ENCODE assay signal across 22 cellular contexts in the genomic region with DNA sequence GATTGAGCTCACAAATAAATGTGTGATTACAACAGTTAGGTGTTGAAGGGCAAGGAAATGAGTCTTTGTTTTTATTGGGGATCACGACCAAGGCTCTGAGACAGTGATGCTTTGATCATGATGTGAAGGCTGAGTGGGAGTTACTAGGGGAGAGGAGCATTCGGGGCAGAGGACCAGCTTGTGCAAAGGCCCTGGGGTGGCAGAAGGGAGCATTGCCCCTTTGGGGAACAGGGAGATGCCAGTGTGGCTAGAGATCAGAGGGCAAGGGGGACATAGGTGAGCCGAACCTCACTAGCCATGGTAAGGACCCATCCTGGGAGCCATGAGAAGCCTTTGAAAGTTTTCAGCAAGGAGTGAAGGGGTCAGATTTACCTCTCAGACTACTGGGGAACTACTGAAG. TPM values are rescaled to one million over a fixed set of nuclear protein-coding genes. Genes with fewer than 3 reads are reported as not detected.
DNase-seq lines count a peak whose midpoint lies in the region; ATAC-seq, FAIRE-seq and TF ChIP-seq lines count a peak whose summit lies in the region.
"Had no signal": no experiment of that assay in that cellular context is flagged by ENCODE, and none has a peak within 500 bp of the region (broad histone marks: within the 10 kb centered on the region; RNA-seq: fewer than 3 reads in every experiment).

No MANE protein-coding gene starts in this region.

- H3K9me1 ChIP-seq in K562 (ENCODE audit: control insufficient read depth, insufficient read depth, low read length) = no peaks in the 10 kb centered on the region

- BruUV-seq in K562 (replicated peaks; lab: Mats Ljungman, UMichigan) = no TSS peak

- TF ChIP-seq POLR2A in K562 (conservative IDR thresholded peaks at IDR 0.05) (no peak), right lobe of liver (IDR thresholded peaks at IDR 0.05) (no peak)

- H3K9me3 ChIP-seq in HEK293 (ENCODE audit: control insufficient read depth, insufficient read depth, low read depth, low read length) (no peaks in the 10 kb centered on the region), K562 (replicated peaks; ENCODE audit: control insufficient read depth, insufficient read depth, low read depth, low read length) (no peaks in the 10 kb centered on the region), right lobe of liver (no peaks in the 10 kb centered on the region)

- no peak overlapping the region for H3K4me2 ChIP-seq in K562 (ENCODE audit: insufficient read depth, low read length)
- H3K4me2 ChIP-seq: GM23338 had no signal

- in situ Hi-C loops in K562 (cut with MboI) = no loop called here

- H3K27ac Mint-ChIP-seq in IgD-negative memory B cell = peak overlapping the region in 2 of 3 donors; percentile 48 to 59
- H3K27ac Mint-ChIP-seq: GM23338, H9, HFFc6 had no signal

- no peak overlapping the region for H3K4me3 ChIP-seq in HEK293 (ENCODE audit: low read depth, low read length)
- H3K4me3 ChIP-seq in K562 = no peak overlapping the region
- no peak overlapping the region for H3K4me3 ChIP-seq in right lobe of liver
- H3K4me3 ChIP-seq: GM23338 had no signal

- H3K4me3 Mint-ChIP-seq in IgD-negative memory B cell = no peak overlapping the region
- H3K4me3 Mint-ChIP-seq: CD4-positive, alpha-beta memory T cell; GM23338; H9; HFFc6 had no signal

- no peaks in the 10 kb centered on the region for H3K36me3 Mint-ChIP-seq in IgD-negative memory B cell

- H3K36me3 ChIP-seq in HEK293 (ENCODE audit: control insufficient read depth in 2 of 2, insufficient read depth in 1 of 2, low read length in 2 of 2) = no peaks in the 10 kb centered on the region
- peaks cover 34% of the 10 kb centered on the region; the same call in 2 of the 3 replicates for H3K36me3 ChIP-seq in K562 (ENCODE audit: control insufficient read depth, insufficient read depth, low read length)
- no peaks in the 10 kb centered on the region for H3K36me3 ChIP-seq in right lobe of liver

- H3K4me1 Mint-ChIP-seq in IgD-negative memory B cell = peaks cover 7 to 11% (median 7%) of the 10 kb centered on the region in 3 donors

- no peak for TF ChIP-seq EP300 in K562 (IDR thresholded peaks at IDR 0.05; ENCODE audit: low read length)

- no peaks in the 10 kb centered on the region for H3K9me3 Mint-ChIP-seq in IgD-negative memory B cell
- H3K9me3 Mint-ChIP-seq: GM23338, H9, HFFc6 had no signal

- H2AFZ ChIP-seq in K562 (ENCODE audit: low read depth, low read length) = no peak overlapping the region
- H2AFZ ChIP-seq: GM23338 had no signal

- CTCF ChIA-PET in HEK293 (lab: Yijun Ruan, JAX) (interaction anchor here (0.6 to 1.5 kb wide), 3 partner anchors 9 to 206 kb away, joined by 3 to 5 read pairs (median 3); no protein-coding TSS in a partner anchor), K562 (lab: Yijun Ruan, JAX; ENCODE audit: low intra/inter-chr PET ratio) (no interaction called here)

- no peaks in the 10 kb centered on the region for H4K20me1 ChIP-seq in K562 (replicated peaks; ENCODE audit: control insufficient read depth, insufficient read depth, low read length)

- no peaks in the 10 kb centered on the region for H3K27me3 Mint-ChIP-seq in IgD-negative memory B cell
- H3K27me3 Mint-ChIP-seq: CD4-positive, alpha-beta memory T cell had no signal

- H3K27me3 ChIP-seq in K562 (ENCODE audit: control insufficient read depth in 2 of 2, insufficient read depth in 2 of 2, low read length in 2 of 2) (no peaks in the 10 kb centered on the region), right lobe of liver (no peaks in the 10 kb centered on the region)

- DNase-seq in K562 (ENCODE audit: extremely low read depth in 1 of 4, low spot score in 3 of 4) (no peak), kidney tubule cell (ENCODE audit: low spot score) (no peak), right lobe of liver (no peak)
- DNase-seq: C1 segment of cervical spinal cord; Calu3; CD4-positive, alpha-beta memory T cell; COR-L47; DMS53; DMS79 treated with DMSO at 0.1 percent for 48 hours; GF-D8; H9; HFFc6 had no signal

- no peak for TF ChIP-seq RAD21 in K562 (CRISPR knock-in tag; conservative IDR thresholded peaks at IDR 0.05 in 1 of 2, IDR thresholded peaks at IDR 0.05 in 1 of 2)

- intact Hi-C loops in K562 (cut with micrococcal nuclease) (no loop called here), right lobe of liver (cut with DNase I) (no loop called here)

- H3K27ac ChIP-seq in HEK293 (ENCODE audit: extremely low read depth, low read depth, low read length) (no peak overlapping the region), K562 (ENCODE audit: extremely low read depth, low read depth, low read length) (no peak overlapping the region), right lobe of liver (no peak overlapping the region)

- ATAC-seq in K562 = no peak
- ATAC-seq in SK-N-SH treated with all-trans-retinoic acid at 6 μM for 48 hours = no peak
- ATAC-seq in right lobe of liver = no peak
- ATAC-seq: GM23338, HCT116 had no signal

- H3K4me1 ChIP-seq in HEK293 (ENCODE audit: control insufficient read depth, insufficient read depth, low read length) = no peaks in the 10 kb centered on the region
- no peaks in the 10 kb centered on the region; a peak in 1 of 5 replicates for H3K4me1 ChIP-seq in K562 (replicated peaks in 1 of 2; ENCODE audit: control insufficient read depth in 2 of 2, insufficient read depth in 2 of 2, low read length in 2 of 2)
- no peaks in the 10 kb centered on the region for H3K4me1 ChIP-seq in right lobe of liver

- TF ChIP-seq CTCF in HEK293 (tag by site-specific recombination; IDR thresholded peaks at IDR 0.05) (no peak), K562 (IDR thresholded peaks at IDR 0.05 in 2 of 3, conservative IDR thresholded peaks at IDR 0.05 in 1 of 3; ENCODE audit: insufficient read depth in 2 of 3, low read depth in 1 of 3, low read length in 3 of 3) (no peak), right lobe of liver (IDR thresholded peaks at IDR 0.05) (no peak)

- 65% methylated on average over 3 of the region's 3 CpGs for WGBS in K562 (ENCODE audit: insufficient coverage, low coverage, missing lambda C conversion rate)
- WGBS in right lobe of liver (ENCODE audit: insufficient coverage, low coverage, low lambda C conversion rate, missing lambda C conversion rate) = 75% methylated on average over 2 of the region's 3 CpGs

- H3K79me2 ChIP-seq in K562 (ENCODE audit: control insufficient read depth, insufficient read depth, low read length) = peaks cover 6% of the 10 kb centered on the region; the same call in 2 of the 3 replicates

- no peak for FAIRE-seq in K562 (lab: Jason Lieb, UNC)
- FAIRE-seq: GM12891, GM18507 had no signal

- no peak overlapping the region for H3K9ac ChIP-seq in K562 (ENCODE audit: insufficient read depth in 1 of 2, low read depth in 2 of 2, low read length in 2 of 2)

- POLR2A ChIA-PET in HEK293 (lab: Yijun Ruan, JAX) = interaction anchor here (0.6 kb wide), 2 partner anchors 97 to 119 kb away, joined by 3 read pairs; no protein-coding TSS in a partner anchor
- POLR2A ChIA-PET in K562 (lab: Yijun Ruan, JAX) = interaction anchor here (1.0 kb wide), 1 partner anchor 186 kb away, joined by 3 read pairs; no protein-coding TSS in a partner anchor

TF ChIP-seq in HEK293, 187 proteins besides CTCF, POLR2A, EP300 and RAD21:
- TF ChIP-seq KLF9 (tag by site-specific recombination; IDR thresholded peaks at IDR 0.05; ENCODE audit: low read depth) (no peak), ZNF623 (tag by site-specific recombination; IDR thresholded peaks at IDR 0.05) (peak; percentile 91)
TF ChIP-seq in HEK293: peak in this region for 1.

TF ChIP-seq in K562, 482 proteins besides CTCF, POLR2A, EP300 and RAD21:
- TF ChIP-seq RBM25 (IDR thresholded peaks at IDR 0.05; ENCODE audit: low read depth, low read length, severe bottlenecking) (peak; percentile 49), MTA1 (IDR thresholded peaks at IDR 0.05; ENCODE audit: borderline replicate concordance) (no peak), MEF2A (IDR thresholded peaks at IDR 0.05; ENCODE audit: control insufficient read depth, low read depth, low read length) (no peak)

TF ChIP-seq in SK-N-SH treated with all-trans-retinoic acid at 6 μM for 48 hours, 23 proteins besides CTCF, POLR2A, EP300 and RAD21 (continues in another document):
- no peak for TF ChIP-seq RARB (CRISPR knock-in tag; IDR thresholded peaks at IDR 0.05)

RNA-seq across cellular contexts. Expression of gene TNFRSF8, which starts 31.1 kb away (rescaled TPM):
- polyA plus RNA-seq in IgD-negative memory B cell (0.40 TPM), K562 (2011; rRNA removed) (5.6 and 12.0 TPM in 2 replicates), K562 (2014; fragmentation: Illumina TruSeq; extraction: Trizol) (22.4 and 24.4 TPM in 2 replicates), K562 (2014; fragmentation: Nextera tagmentation; extraction: Ambion mirVana) (1 to 10 TPM; 3.5 to 3.7 TPM), K562 (2014; rRNA removed) (18.2 and 19.9 TPM in 2 replicates)
- 14.4 and 37.6 TPM in 2 replicates for total RNA-seq in K562 (2011; cell fraction: chromatin; rRNA removed; ENCODE audit: low replicate concordance)
- 36.7 and 39.3 TPM in 2 replicates for total RNA-seq in K562 (2011; cell fraction: nucleolus; rRNA removed)
- total RNA-seq in K562 (2011; cell fraction: nucleoplasm; rRNA removed) = 23.4 and 24.7 TPM in 2 replicates
- total RNA-seq in K562 (2014; rRNA removed) (22.2 and 27.1 TPM in 2 replicates), K562 (2014; rRNA removed; fragmentation: Illumina TruSeq; extraction: Trizol) (5.9 and 8.7 TPM in 2 replicates), K562 (2015; rRNA removed; fragmentation: Illumina TruSeq; extraction: Trizol) (17.1 and 18.9 TPM in 2 replicates), K562 (2021) (38.4 and 40.2 TPM in 2 replicates), right lobe of liver (under 1 TPM in 5 of 6 experiments, not detected in 1; 0.12 to 0.29 (median 0.19) TPM)
- 10.7 and 17.1 TPM in 2 replicates for polyA plus RNA-seq in K562 (2011; cell fraction: cytosol; rRNA removed)
- 8.7 and 10.8 TPM in 2 replicates for polyA plus RNA-seq in K562 (2011; cell fraction: nucleus; rRNA removed)
- 23.2 and 39.4 TPM in 2 replicates for polyA plus RNA-seq in K562 (2012)
- polyA minus RNA-seq in K562 (2011; rRNA and poly(A)+ RNA removed) = 6.5 and 7.8 TPM in 2 replicates
- polyA minus RNA-seq in K562 (2011; cell fraction: cytosol; rRNA and poly(A)+ RNA removed) = 14.6 and 16.9 TPM in 2 replicates
- 5.3 and 7.6 TPM in 2 replicates for polyA minus RNA-seq in K562 (2011; cell fraction: nucleus; rRNA and poly(A)+ RNA removed)
- total RNA-seq: A673; Calu3; CD4-positive, alpha-beta memory T cell; G401 had no signal
- polyA plus RNA-seq: BJ; CD4-positive, alpha-beta memory T cell had no signal

Comparison
In these comparisons a context has a peak if more than half of its experiments do, and no peak if none do; other contexts are left out.
1. RNA of gene TNFRSF8, which starts 31.1 kb away (total RNA-seq): 5.9 to 40.2 TPM in K562; 0.12 to 0.29 TPM in right lobe of liver; every median in the first group is over 4 times any median in the second.